In genomic region chr7:77859343-77859742, GRCh38 we compare ENCODE assay signal across 19 cellular contexts.
DNase-seq lines count a peak whose midpoint lies in the region; ATAC-seq, FAIRE-seq and TF ChIP-seq lines count a peak whose summit lies in the region.
"Had no signal": no experiment of that assay in that cellular context is flagged by ENCODE, and none has a peak within 500 bp of the region (broad histone marks: within the 10 kb centered on the region; RNA-seq: fewer than 3 reads in every experiment).

No MANE protein-coding gene starts in this region.

- peaks cover 20% of the 10 kb centered on the region for H3K4me1 ChIP-seq in GM12878 (ENCODE audit: control insufficient read depth, insufficient read depth, low read length)
- H3K4me1 ChIP-seq: BLaER1 had no signal

- peaks cover 31% of the 10 kb centered on the region for H3K36me3 Mint-ChIP-seq in T-helper 2 cell treated with Interferon-gamma antibody and Interleukin-4, amounts not matched to agents 5 μg/mL and 100 μg/mL, for 36 hours (ENCODE audit: low read depth)

- peak; percentile 48 for ATAC-seq in GM12878

- H3K4me1 Mint-ChIP-seq in T-helper 2 cell treated with Interferon-gamma antibody and Interleukin-4, amounts not matched to agents 5 μg/mL and 100 μg/mL, for 36 hours (ENCODE audit: low read depth) = peaks cover 23% of the 10 kb centered on the region

- no peak for TF ChIP-seq CTCF in GM12878 (IDR thresholded peaks at IDR 0.05 in 2 of 3, conservative IDR thresholded peaks at IDR 0.05 in 1 of 3; ENCODE audit: control insufficient read depth in 2 of 3, extremely low read depth in 1 of 3, insufficient read depth in 1 of 3, low read depth in 3 of 3, low read length in 3 of 3)

- no peak for TF ChIP-seq RAD21 in GM12878 (IDR thresholded peaks at IDR 0.05; ENCODE audit: insufficient read depth, low read depth, low read length)

- no TSS peak for BruUV-seq in GM12878 (replicated peaks; lab: Mats Ljungman, UMichigan)

- CTCF ChIA-PET in GM12878 (lab: Yijun Ruan, JAX) = no interaction called here

- no peak for DNase-seq in T-helper 2 cell treated with Interferon-gamma antibody and Interleukin-4, amounts not matched to agents 5 μg/mL and 100 μg/mL, for 36 hours (ENCODE audit: low spot score)
- no peak for DNase-seq in T-helper 2 cell
- DNase-seq in NOMO-1 treated with DMSO at 0.1 percent for 48 hours (lab: John Stamatoyannopoulos, UW; ENCODE audit: unreplicated experiment) = peak; percentile 55
- DNase-seq in GM12878 (ENCODE audit: low read depth, low spot score) = no peak
- DNase-seq in DMS153 (lab: John Stamatoyannopoulos, UW) = no peak
- no peak for DNase-seq in medulla oblongata (ENCODE audit: extremely low spot score)
- DNase-seq in occipital lobe (lab: John Stamatoyannopoulos, UW) = no peak
- DNase-seq in NCI-H1436 (lab: John Stamatoyannopoulos, UW) = no peak
- DNase-seq: 8988T, DMS 273 treated with DMSO at 0.1 percent for 48 hours, EL, GOT3, NCI-H1436 treated with DMSO at 0.1 percent for 48 hours, NCI-H2081 treated with DMSO at 0.1 percent for 48 hours, NCI-H510A, NCI-H774, SHP77, SK-N-SH had no signal

- H3K9ac ChIP-seq in GM12878 (ENCODE audit: control insufficient read depth, insufficient read depth, low read length) = no peak overlapping the region
- H3K9ac ChIP-seq: BLaER1, SK-N-SH had no signal

- SMC1A ChIA-PET in GM12878 (lab: Charles Lee; ENCODE audit: uncharacterized antibody, unreplicated experiment) = no interaction called here

- TF ChIP-seq POLR2A in GM12878 (IDR thresholded peaks at IDR 0.05; ENCODE audit: low read depth, low read length) = no peak

- TF ChIP-seq EP300 in GM12878 (IDR thresholded peaks at IDR 0.05; ENCODE audit: borderline replicate concordance in 1 of 2, control insufficient read depth in 1 of 2, low read depth in 2 of 2, low read length in 2 of 2) = no peak

- peak overlapping the region; percentile 62; the same call in 1 of the 2 replicates for H3K27ac ChIP-seq in GM12878 (ENCODE audit: control insufficient read depth, insufficient read depth)
- H3K27ac ChIP-seq: BLaER1 had no signal

- H3K4me2 ChIP-seq in GM12878 (ENCODE audit: control insufficient read depth, insufficient read depth) = peak overlapping the region; percentile 73; the same call in 1 of the 2 replicates
- H3K4me2 ChIP-seq: BLaER1, SK-N-SH had no signal

- H3K4me3 Mint-ChIP-seq in T-helper 2 cell treated with Interferon-gamma antibody and Interleukin-4, amounts not matched to agents 5 μg/mL and 100 μg/mL, for 36 hours = no peak overlapping the region

- H4K20me1 ChIP-seq in GM12878 (ENCODE audit: control insufficient read depth, insufficient read depth) = no peaks in the 10 kb centered on the region
- H4K20me1 ChIP-seq: BLaER1 had no signal

- H3K9me3 Mint-ChIP-seq in T-helper 2 cell treated with Interferon-gamma antibody and Interleukin-4, amounts not matched to agents 5 μg/mL and 100 μg/mL, for 36 hours = no peaks in the 10 kb centered on the region

- peak overlapping the region; percentile 11 for H3K27ac Mint-ChIP-seq in T-helper 2 cell treated with Interferon-gamma antibody and Interleukin-4, amounts not matched to agents 5 μg/mL and 100 μg/mL, for 36 hours

- 69% methylated on average over 7 of the region's 7 CpGs for WGBS in GM12878 (ENCODE audit: insufficient coverage, insufficient replicate concordance, low lambda C conversion rate, missing lambda C conversion rate)

- peaks cover 4 to 7% of the 10 kb centered on the region in 2 experiments; a peak in 3 of 4 replicates for H3K36me3 ChIP-seq in GM12878 (ENCODE audit: control insufficient read depth in 2 of 2, insufficient read depth in 2 of 2, low read length in 1 of 2)

- no peak for FAIRE-seq in GM12878 (lab: Jason Lieb, UNC)

- intact Hi-C loops in GM12878 (cut with micrococcal nuclease; ENCODE audit: unreplicated experiment) = no loop called here

- RAD21 ChIA-PET in GM12878 (lab: Charles Lee; ENCODE audit: unreplicated experiment) = no interaction called here

- no peak overlapping the region for H3K4me3 ChIP-seq in GM12878
- H3K4me3 ChIP-seq: BLaER1 had no signal

- no peaks in the 10 kb centered on the region; the same call in 2 of the 3 replicates for H3K9me3 ChIP-seq in GM12878 (replicated peaks; ENCODE audit: control insufficient read depth, insufficient read depth, low read length)
- H3K9me3 ChIP-seq: BLaER1, SK-N-SH had no signal

- in situ Hi-C loops in GM12878 (cut with MboI) = no loop called here

- POLR2A ChIA-PET in GM12878 (lab: Charles Lee) = no interaction called here

- no peaks in the 10 kb centered on the region for H3K27me3 ChIP-seq in GM12878 (replicated peaks in 1 of 2; ENCODE audit: control insufficient read depth in 2 of 2, insufficient read depth in 2 of 2, low read length in 1 of 2)
- H3K27me3 ChIP-seq: BLaER1 had no signal

- no peak overlapping the region for H2AFZ ChIP-seq in GM12878 (ENCODE audit: control insufficient read depth, low read depth, low read length)

- peaks cover 17% of the 10 kb centered on the region for H3K79me2 ChIP-seq in GM12878 (ENCODE audit: control insufficient read depth, insufficient read depth, low read length)

- H3K27me3 Mint-ChIP-seq in T-helper 2 cell treated with Interferon-gamma antibody and Interleukin-4, amounts not matched to agents 5 μg/mL and 100 μg/mL, for 36 hours (ENCODE audit: low read depth) = no peaks in the 10 kb centered on the region

TF ChIP-seq in GM12878, 131 proteins besides CTCF, POLR2A, EP300 and RAD21:
- TF ChIP-seq NR2C1 (IDR thresholded peaks at IDR 0.05) (no peak), ZNF384 (IDR thresholded peaks at IDR 0.05; ENCODE audit: borderline replicate concordance, low read depth, low read length) (peak; percentile 73; the same call in 1 of the 2 replicates), SPI1 (IDR thresholded peaks at IDR 0.05; ENCODE audit: borderline replicate concordance, insufficient read depth, low read depth, low read length) (peak; percentile 74), SMC3 (IDR thresholded peaks at IDR 0.05; ENCODE audit: borderline replicate concordance, low read length) (no peak), ZBTB33 (IDR thresholded peaks at IDR 0.05) (no peak)
